9 cellular contexts compared by ENCODE assay signal in the genomic region with DNA sequence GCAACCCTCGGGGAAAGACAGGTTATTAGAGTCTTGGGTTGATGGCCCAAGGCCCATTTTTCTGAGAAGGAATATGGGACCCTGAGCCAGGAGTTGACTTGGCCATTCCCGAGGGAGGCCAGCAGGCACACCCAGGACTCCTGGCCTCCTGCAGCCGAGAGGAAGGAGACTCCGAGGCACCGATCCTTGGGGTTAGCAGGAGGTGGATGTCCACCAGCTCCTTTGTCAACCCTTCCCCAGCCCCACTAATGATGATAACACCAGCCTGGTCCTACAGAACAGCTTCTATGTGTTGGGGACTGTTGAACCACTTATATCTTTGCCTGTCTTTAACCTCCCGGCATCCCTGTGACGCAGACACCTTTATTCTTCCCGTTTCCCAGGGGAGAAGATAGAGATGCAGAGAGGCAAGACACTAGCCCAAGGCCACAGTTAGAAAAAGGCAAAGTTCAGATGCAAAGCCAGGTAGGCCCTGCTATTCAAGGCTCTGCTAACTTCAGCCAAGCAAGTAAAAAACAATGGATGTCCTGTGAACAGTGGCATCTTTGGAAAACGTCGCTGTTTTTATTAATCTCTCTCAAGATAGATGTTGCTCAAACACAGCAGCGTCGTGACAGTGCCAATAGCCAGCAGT.
DNase-seq lines count a peak whose midpoint lies in the region; ATAC-seq and TF ChIP-seq lines count a peak whose summit lies in the region.
"Had no signal": no experiment of that assay in that cellular context is flagged by ENCODE, and none has a peak within 500 bp of the region (broad histone marks: within the 10 kb centered on the region; RNA-seq: fewer than 3 reads in every experiment).

No MANE protein-coding gene starts in this region.

- no peaks in the 10 kb centered on the region for H3K36me3 ChIP-seq in cardiac muscle cell
- H3K36me3 ChIP-seq in mesodermal cell (ENCODE audit: control insufficient read depth, insufficient read depth, low read length) = no peaks in the 10 kb centered on the region
- H3K36me3 ChIP-seq in urinary bladder (ENCODE audit: insufficient read depth) = no peaks in the 10 kb centered on the region
- H3K36me3 ChIP-seq in left lung = no peaks in the 10 kb centered on the region

- DNase-seq in cardiac muscle cell (ENCODE audit: low read depth in 1 of 2, low spot score in 1 of 2) (no peak), Right ventricle myocardium inferior (ENCODE audit: missing footprints) (no peak), chondrocyte (ENCODE audit: low spot score) (no peak), AG08396 (ENCODE audit: low spot score) (no peak), left lung (no peak), HuH-7.5 (ENCODE audit: low spot score) (no peak)
- DNase-seq: stimulated activated CD4-positive, alpha-beta T cell treated with anti-CD3 and anti-CD28 coated beads, Interleukin-2, amount 100 ng/mL, for 24 hours had no signal

- WGBS in mesodermal cell (ENCODE audit: insufficient coverage in 2 of 2), 2 experiments = 42 to 54% methylated on average over 4 to 10 of the region's 12 CpGs
- 57% methylated on average over 12 of the region's 12 CpGs for WGBS in urinary bladder

- TF ChIP-seq CTCF in cardiac muscle cell (IDR thresholded peaks at IDR 0.05; ENCODE audit: low read depth, low read length) = no peak
- TF ChIP-seq CTCF in chondrocyte (IDR thresholded peaks at IDR 0.05) = no peak
- TF ChIP-seq CTCF in left lung (IDR thresholded peaks at IDR 0.05) = no peak

- peaks cover 31% of the 10 kb centered on the region for H3K4me1 ChIP-seq in cardiac muscle cell (ENCODE audit: low read depth)
- peaks cover 44% of the 10 kb centered on the region for H3K4me1 ChIP-seq in mesodermal cell (ENCODE audit: control insufficient read depth, insufficient read depth, low read length, poor library complexity, severe bottlenecking)
- peaks cover 2% of the 10 kb centered on the region for H3K4me1 ChIP-seq in urinary bladder (ENCODE audit: insufficient read depth)
- H3K4me1 ChIP-seq in left lung = peaks cover 0 to 8% of the 10 kb centered on the region in 2 donors

- ATAC-seq in Right ventricle myocardium inferior (no peak), left lung (no peak)

- H3K4me3 Mint-ChIP-seq in chondrocyte (ENCODE audit: unreplicated experiment) = peak overlapping the region; percentile 69

- H3K27me3 Mint-ChIP-seq in chondrocyte (ENCODE audit: low read depth) = peaks cover 18% of the 10 kb centered on the region

- no peak overlapping the region for H3K27ac Mint-ChIP-seq in chondrocyte (ENCODE audit: unreplicated experiment)

- H3K27ac ChIP-seq in cardiac muscle cell = peak overlapping the region; percentile 77
- H3K27ac ChIP-seq in mesodermal cell (ENCODE audit: low read depth, low read length, severe bottlenecking) = no peak overlapping the region
- no peak overlapping the region for H3K27ac ChIP-seq in urinary bladder (ENCODE audit: low read depth)
- H3K27ac ChIP-seq in left lung = no peak overlapping the region

- peaks cover 8% of the 10 kb centered on the region for H3K4me1 Mint-ChIP-seq in chondrocyte (ENCODE audit: low read depth)

- peak overlapping the region; percentile 26 for H3K4me3 ChIP-seq in cardiac muscle cell
- H3K4me3 ChIP-seq in mesodermal cell (ENCODE audit: extremely low read depth, insufficient read depth, low read length, poor library complexity, severe bottlenecking) = peak overlapping the region; percentile 6
- peak overlapping the region; percentile 45 for H3K4me3 ChIP-seq in urinary bladder (ENCODE audit: low read depth, low read length)
- no peak overlapping the region for H3K4me3 ChIP-seq in left lung

- H3K9me3 Mint-ChIP-seq in chondrocyte (ENCODE audit: low read depth) = no peaks in the 10 kb centered on the region

- intact Hi-C loops in Right ventricle myocardium inferior (cut with DNase I) = loop anchor here (2.0 to 10.0 kb wide), 3 partner anchors 56 to 786 kb away; no protein-coding TSS in a partner anchor
- intact Hi-C loops in left lung (cut with DNase I) = no loop called here

- no peaks in the 10 kb centered on the region for H3K9me3 ChIP-seq in cardiac muscle cell (ENCODE audit: low read depth)
- H3K9me3 ChIP-seq in mesodermal cell (ENCODE audit: control insufficient read depth, low read length) = no peaks in the 10 kb centered on the region
- no peaks in the 10 kb centered on the region for H3K9me3 ChIP-seq in left lung

- no peaks in the 10 kb centered on the region for H3K36me3 Mint-ChIP-seq in chondrocyte (ENCODE audit: low read depth)

- no peaks in the 10 kb centered on the region for H3K27me3 ChIP-seq in cardiac muscle cell
- H3K27me3 ChIP-seq in left lung = peaks cover 0 to 34% of the 10 kb centered on the region in 2 donors

Comparison
In these comparisons a context has a peak if more than half of its experiments do, and no peak if none do; other contexts are left out.
1. H3K4me3 ChIP-seq: peak in cardiac muscle cell (single experiment), mesodermal cell (single experiment) and urinary bladder (single experiment); none in left lung (0 of 2).